In the genomic region with DNA sequence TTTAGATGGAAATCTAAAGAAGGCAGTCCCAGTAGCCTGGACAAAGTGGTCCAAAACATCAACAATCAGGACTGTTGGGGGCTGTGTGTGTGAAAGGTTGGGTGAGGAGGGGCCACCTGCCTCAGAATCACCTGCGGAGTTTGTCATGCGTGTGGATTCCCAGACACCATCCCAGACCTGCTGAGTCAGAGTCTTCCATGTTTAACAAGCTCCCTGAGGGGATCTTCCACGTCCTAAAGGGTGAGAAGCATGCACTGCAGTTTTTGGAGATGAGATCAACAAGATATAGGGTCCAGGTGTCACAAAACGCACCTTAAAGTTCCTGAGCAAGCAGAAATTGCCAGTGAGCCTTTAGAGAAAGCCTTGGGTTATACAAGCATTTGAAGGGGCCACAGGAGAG, we compare ENCODE assay signal across 17 cellular contexts.
DNase-seq lines count a peak whose midpoint lies in the region; TF ChIP-seq lines count a peak whose summit lies in the region.
"Had no signal": no experiment of that assay in that cellular context is flagged by ENCODE, and none has a peak within 500 bp of the region (broad histone marks: within the 10 kb centered on the region; RNA-seq: fewer than 3 reads in every experiment).

No MANE protein-coding gene starts in this region.

- no peaks in the 10 kb centered on the region for H3K9me3 ChIP-seq in trophoblast cell (ENCODE audit: insufficient read depth, low read depth, low read length)
- H3K9me3 ChIP-seq: A549; BLaER1 treated with 17β-estradiol and CSF1 and Interleukin-3, amounts not matched to agents 10 nM and 100 nM; Caco-2 had no signal

- H3K79me2 ChIP-seq in trophoblast cell (ENCODE audit: control insufficient read depth, insufficient read depth, low read length, poor library complexity), result no peaks in the 10 kb centered on the region

- no peak overlapping the region for H2AFZ ChIP-seq in trophoblast cell (ENCODE audit: insufficient read depth, low read length, poor library complexity)

- no peak overlapping the region for H3K4me2 ChIP-seq in trophoblast cell (ENCODE audit: low read length)
- H3K4me2 ChIP-seq: A549; BLaER1 treated with 17β-estradiol and CSF1 and Interleukin-3, amounts not matched to agents 10 nM and 100 nM had no signal

- DNase-seq in ELF-1 (ENCODE audit: low read depth, low spot score) (peak; percentile 35), islet precursor cell (peak; percentile 76), trophoblast cell (peak; percentile 70 to 80), coronary artery (ENCODE audit: low spot score) (no peak), GM13976 (ENCODE audit: low spot score) (no peak)
- DNase-seq: AML-193; Caco-2; Calu3; CD4-positive, alpha-beta T cell; CD8-positive, alpha-beta T cell; DMS79 treated with DMSO at 0.1 percent for 48 hours; GDM1 had no signal

- no peak overlapping the region for H3K18ac ChIP-seq in trophoblast cell (ENCODE audit: low read length)

- H3K14ac ChIP-seq in trophoblast cell (ENCODE audit: low read length), result no peak overlapping the region

- H4K91ac ChIP-seq in trophoblast cell (ENCODE audit: low read depth, low read length), result no peak overlapping the region

- no peak overlapping the region for H3K9ac ChIP-seq in trophoblast cell (ENCODE audit: low read length)
- H3K9ac ChIP-seq: BLaER1 treated with 17β-estradiol and CSF1 and Interleukin-3, amounts not matched to agents 10 nM and 100 nM had no signal

- in situ Hi-C loops in GM13976 (cut with MboI; ENCODE audit: low sequenced_read_pairs, unreplicated experiment), result no loop called here

- no peak overlapping the region for H4K8ac ChIP-seq in trophoblast cell (ENCODE audit: low read depth, low read length)

- no peak for TF ChIP-seq CTCF in coronary artery (IDR thresholded peaks at IDR 0.05)
- no peak for TF ChIP-seq CTCF in GM13976 (IDR thresholded peaks at IDR 0.05; ENCODE audit: borderline replicate concordance, control extremely low read depth, extremely low read depth, insufficient read depth, missing control alignments)

- no peak overlapping the region for H2BK120ac ChIP-seq in trophoblast cell (ENCODE audit: insufficient read depth, low read length, poor library complexity)

- no peak overlapping the region for H2BK5ac ChIP-seq in trophoblast cell (ENCODE audit: low read depth, low read length, poor library complexity)

- H2BK12ac ChIP-seq in trophoblast cell (ENCODE audit: low read length), result no peak overlapping the region

- no peak overlapping the region for H2AK5ac ChIP-seq in trophoblast cell (ENCODE audit: low read length)

- H3K79me1 ChIP-seq in trophoblast cell (ENCODE audit: low read length), result no peaks in the 10 kb centered on the region

- H3K4me3 ChIP-seq in trophoblast cell (ENCODE audit: low read depth, low read length), result no peak overlapping the region
- H3K4me3 ChIP-seq in coronary artery, result no peak overlapping the region
- H3K4me3 ChIP-seq: A549; BLaER1 treated with 17β-estradiol and CSF1 and Interleukin-3, amounts not matched to agents 10 nM and 100 nM; GM12878 had no signal

- peaks cover 0 to 4% of the 10 kb centered on the region in 2 experiments for H3K4me1 ChIP-seq in trophoblast cell (ENCODE audit: control insufficient read depth in 1 of 2, insufficient read depth in 2 of 2, low read length in 2 of 2)
- H3K4me1 ChIP-seq: A549, Caco-2 had no signal

- H3K27ac ChIP-seq in trophoblast cell (ENCODE audit: low read depth, low read length) (no peak overlapping the region), coronary artery (no peak overlapping the region)
- H3K27ac ChIP-seq: 22Rv1; A549; BLaER1 treated with 17β-estradiol and CSF1 and Interleukin-3, amounts not matched to agents 10 nM and 100 nM; C4-2B had no signal

- no peaks in the 10 kb centered on the region for H3K36me3 ChIP-seq in trophoblast cell (ENCODE audit: control insufficient read depth in 1 of 2, insufficient read depth in 2 of 2, low read length in 2 of 2)
- H3K36me3 ChIP-seq: BLaER1 treated with 17β-estradiol and CSF1 and Interleukin-3, amounts not matched to agents 10 nM and 100 nM had no signal

- H3K4ac ChIP-seq in trophoblast cell (ENCODE audit: low read depth, low read length), result no peak overlapping the region

- no peak overlapping the region for H3K23ac ChIP-seq in trophoblast cell (ENCODE audit: low read length)

- no peak overlapping the region for H4K12ac ChIP-seq in trophoblast cell (ENCODE audit: low read depth, low read length)

- no CpG with 5 or more reads among the region's 4 CpGs for WGBS in trophoblast cell (ENCODE audit: extremely low coverage, insufficient coverage, insufficient read length)

- no peaks in the 10 kb centered on the region for H3K27me3 ChIP-seq in trophoblast cell (ENCODE audit: insufficient read depth, low read length)
- H3K27me3 ChIP-seq: BLaER1 treated with 17β-estradiol and CSF1 and Interleukin-3, amounts not matched to agents 10 nM and 100 nM had no signal

Comparison
In these comparisons a context has a peak if more than half of its experiments do, and no peak if none do; other contexts are left out.
1. DNase-seq: peak in ELF-1 (single experiment), islet precursor cell (single experiment) and trophoblast cell (2 of 2); none in coronary artery (single experiment) and GM13976 (single experiment).